Comparison of ENCODE assay signal across 21 cellular contexts in the genomic region with DNA sequence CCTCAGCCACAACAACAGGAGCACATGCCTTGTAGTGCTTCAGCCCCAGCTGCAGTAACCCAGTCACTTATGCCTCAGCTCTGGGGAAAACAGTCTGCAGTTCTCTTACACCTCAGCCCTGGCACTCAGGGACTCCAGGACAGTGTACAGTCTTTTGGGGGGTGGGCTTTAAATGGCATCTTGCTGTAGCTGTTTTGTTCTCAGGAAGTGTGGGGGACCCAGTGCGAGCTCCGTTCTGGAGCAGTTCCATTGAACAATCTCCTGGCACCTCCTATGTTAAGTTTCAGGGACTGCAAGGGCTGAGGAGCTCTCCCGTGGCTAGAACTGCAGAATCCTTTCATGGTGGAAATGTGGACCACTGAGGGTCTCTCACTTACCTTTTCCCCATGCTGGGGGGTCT. TPM values are rescaled to one million over a fixed set of nuclear protein-coding genes. Genes with fewer than 3 reads are reported as not detected.
DNase-seq lines count a peak whose midpoint lies in the region; ATAC-seq, FAIRE-seq and TF ChIP-seq lines count a peak whose summit lies in the region.
"Had no signal": no experiment of that assay in that cellular context is flagged by ENCODE, and none has a peak within 500 bp of the region (broad histone marks: within the 10 kb centered on the region; RNA-seq: fewer than 3 reads in every experiment).

No MANE protein-coding gene starts in this region.

- BruUV-seq in HepG2 (replicated peaks; lab: Mats Ljungman, UMichigan): no TSS peak

- H2BK5ac ChIP-seq in trophoblast cell (ENCODE audit: low read depth, low read length, poor library complexity): no peak overlapping the region

- no peak overlapping the region for H4K8ac ChIP-seq in trophoblast cell (ENCODE audit: low read depth, low read length)

- no peak overlapping the region for H3K4ac ChIP-seq in trophoblast cell (ENCODE audit: low read depth, low read length)

- no peaks in the 10 kb centered on the region for H3K36me3 Mint-ChIP-seq in endodermal cell (ENCODE audit: low read depth)

- TF ChIP-seq EP300 in HepG2 (IDR thresholded peaks at IDR 0.05; ENCODE audit: low read depth in 2 of 2, low read length in 2 of 2): no peak
- no peak for TF ChIP-seq EP300 in HepG2 (CRISPR knock-in tag; IDR thresholded peaks at IDR 0.05; ENCODE audit: borderline replicate concordance)
- TF ChIP-seq EP300 in sigmoid colon (IDR thresholded peaks at IDR 0.05): no peak

- no peak overlapping the region for H3K4me3 Mint-ChIP-seq in endodermal cell
- H3K4me3 Mint-ChIP-seq: CD4-positive, alpha-beta T cell had no signal

- CTCF ChIA-PET in HepG2 (lab: Yijun Ruan, JAX; ENCODE audit: low intra/inter-chr PET ratio, low total read pairs): no interaction called here

- 94% methylated on average over 3 of the region's 3 CpGs for WGBS in HepG2 (ENCODE audit: low lambda C conversion rate)
- WGBS in right lobe of liver (ENCODE audit: insufficient coverage, low coverage, low lambda C conversion rate, missing lambda C conversion rate): 83% methylated on average over 2 of the region's 3 CpGs
- WGBS in endodermal cell (ENCODE audit: insufficient coverage in 1 of 2, insufficient read length in 1 of 2), 2 experiments: 83 to 89% methylated on average over 1 to 3 of the region's 3 CpGs
- WGBS in trophoblast cell (ENCODE audit: extremely low coverage, insufficient coverage, insufficient read length): no CpG with 5 or more reads among the region's 3 CpGs
- 96 to 99% methylated on average over 3 of the region's 3 CpGs for WGBS in sigmoid colon, 2 donors

- H2AFZ ChIP-seq in HepG2 (ENCODE audit: low read length): no peak overlapping the region
- no peak overlapping the region for H2AFZ ChIP-seq in trophoblast cell (ENCODE audit: insufficient read depth, low read length, poor library complexity)
- H2AFZ ChIP-seq: GM23248 had no signal

- no peaks in the 10 kb centered on the region for H3K4me1 ChIP-seq in HepG2 (ENCODE audit: insufficient read depth, low read length)
- no peaks in the 10 kb centered on the region for H3K4me1 ChIP-seq in right lobe of liver
- no peaks in the 10 kb centered on the region for H3K4me1 ChIP-seq in endodermal cell (ENCODE audit: control insufficient read depth, insufficient read depth, low read length)
- no peaks in the 10 kb centered on the region for H3K4me1 ChIP-seq in trophoblast cell (ENCODE audit: control insufficient read depth in 1 of 2, insufficient read depth in 2 of 2, low read length in 2 of 2)
- H3K4me1 ChIP-seq in sigmoid colon: no peaks in the 10 kb centered on the region
- H3K4me1 ChIP-seq: A549, Caco-2, HAP-1 had no signal

- no peaks in the 10 kb centered on the region for H3K4me1 Mint-ChIP-seq in endodermal cell

- TF ChIP-seq RAD21 in HepG2 (CRISPR knock-in tag; IDR thresholded peaks at IDR 0.05): no peak

- no peak overlapping the region for H3K27ac Mint-ChIP-seq in endodermal cell
- H3K27ac Mint-ChIP-seq: CD4-positive, alpha-beta T cell had no signal

- H3K27me3 ChIP-seq in HepG2 (ENCODE audit: control insufficient read depth in 1 of 2, insufficient read depth in 2 of 2, low read length in 2 of 2) (no peaks in the 10 kb centered on the region), right lobe of liver (no peaks in the 10 kb centered on the region), endodermal cell (ENCODE audit: control insufficient read depth, insufficient read depth, low read length, poor library complexity, severe bottlenecking) (no peaks in the 10 kb centered on the region), trophoblast cell (ENCODE audit: insufficient read depth, low read length) (no peaks in the 10 kb centered on the region), sigmoid colon (no peaks in the 10 kb centered on the region)

- FAIRE-seq in HepG2 (lab: Jason Lieb, UNC): no peak
- FAIRE-seq: A549, D721Med, G401.6, GM12891, GM19239 had no signal

- in situ Hi-C loops in HepG2 (cut with HindIII; ENCODE audit: extremely low pct_ligation_motif_present, low pct_unique_long_range_greater_than_20kb): no loop called here

- no peaks in the 10 kb centered on the region for H3K79me1 ChIP-seq in trophoblast cell (ENCODE audit: low read length)

- TF ChIP-seq CTCF in HepG2 (CRISPR knock-in tag; IDR thresholded peaks at IDR 0.05) (no peak), right lobe of liver (IDR thresholded peaks at IDR 0.05) (no peak), endodermal cell (conservative IDR thresholded peaks at IDR 0.05) (peak; percentile 38), sigmoid colon (IDR thresholded peaks at IDR 0.05) (no peak)

- H3K79me2 ChIP-seq in HepG2 (ENCODE audit: insufficient read depth, low read length): no peaks in the 10 kb centered on the region
- H3K79me2 ChIP-seq in trophoblast cell (ENCODE audit: control insufficient read depth, insufficient read depth, low read length, poor library complexity): no peaks in the 10 kb centered on the region

- no peak overlapping the region for H3K18ac ChIP-seq in trophoblast cell (ENCODE audit: low read length)

- H3K4me3 ChIP-seq in HepG2 (replicated peaks in 1 of 3; ENCODE audit: insufficient read depth in 1 of 3, low read depth in 2 of 3, low read length in 3 of 3) (no peak overlapping the region), right lobe of liver (no peak overlapping the region), endodermal cell (ENCODE audit: low read length) (no peak overlapping the region), trophoblast cell (ENCODE audit: low read depth, low read length) (no peak overlapping the region), sigmoid colon (no peak overlapping the region)
- H3K4me3 ChIP-seq: A549, GM23248, HAP-1 had no signal

- H3K27ac ChIP-seq in HepG2 (ENCODE audit: extremely low read length, insufficient read depth, low read length): no peak overlapping the region
- no peak overlapping the region for H3K27ac ChIP-seq in right lobe of liver
- no peak overlapping the region for H3K27ac ChIP-seq in endodermal cell (ENCODE audit: low read depth, low read length)
- H3K27ac ChIP-seq in trophoblast cell (ENCODE audit: low read depth, low read length): no peak overlapping the region
- no peak overlapping the region for H3K27ac ChIP-seq in sigmoid colon
- H3K27ac ChIP-seq: 22Rv1, A549, C4-2B, GM23248, HL-60 had no signal

- H3K9me3 Mint-ChIP-seq in endodermal cell: peaks cover 2% of the 10 kb centered on the region

- no peak overlapping the region for H2BK120ac ChIP-seq in trophoblast cell (ENCODE audit: insufficient read depth, low read length, poor library complexity)

- H3K36me3 ChIP-seq in HepG2 (replicated peaks in 1 of 2; ENCODE audit: control insufficient read depth in 1 of 2, insufficient read depth in 2 of 2, low read length in 2 of 2): peaks cover 0 to 2% of the 10 kb centered on the region in 2 experiments; a peak in 1 of 5 replicates
- peaks cover 0 to 2% (median 0%) of the 10 kb centered on the region in 4 donors for H3K36me3 ChIP-seq in right lobe of liver
- H3K36me3 ChIP-seq in endodermal cell (ENCODE audit: control insufficient read depth, insufficient read depth, low read length): no peaks in the 10 kb centered on the region
- H3K36me3 ChIP-seq in trophoblast cell (ENCODE audit: control insufficient read depth in 1 of 2, insufficient read depth in 2 of 2, low read length in 2 of 2): no peaks in the 10 kb centered on the region
- H3K36me3 ChIP-seq in sigmoid colon: peaks cover 0 to 6% (median 2%) of the 10 kb centered on the region in 4 donors
- H3K36me3 ChIP-seq: HAP-1 had no signal

- H4K12ac ChIP-seq in trophoblast cell (ENCODE audit: low read depth, low read length): no peak overlapping the region

- H4K20me1 ChIP-seq in HepG2 (ENCODE audit: insufficient read depth, low read length): no peaks in the 10 kb centered on the region

- H3K9ac ChIP-seq in HepG2 (ENCODE audit: insufficient read depth, low read depth, low read length) (no peak overlapping the region), endodermal cell (ENCODE audit: extremely low read depth, low read length, poor library complexity, severe bottlenecking) (no peak overlapping the region), trophoblast cell (ENCODE audit: low read length) (peak overlapping the region; percentile 13)
- H3K9ac ChIP-seq: GM23248 had no signal

- H3K4me2 ChIP-seq in HepG2 (ENCODE audit: low read depth, low read length) (no peak overlapping the region), trophoblast cell (ENCODE audit: low read length) (no peak overlapping the region)
- H3K4me2 ChIP-seq: A549 had no signal

- H2AK5ac ChIP-seq in trophoblast cell (ENCODE audit: low read length): no peak overlapping the region

- intact Hi-C loops in HepG2 (cut with micrococcal nuclease; ENCODE audit: unreplicated experiment) (no loop called here), right lobe of liver (cut with DNase I) (no loop called here), sigmoid colon (cut with DNase I) (no loop called here)

- H3K27me3 Mint-ChIP-seq in endodermal cell (ENCODE audit: insufficient read depth): no peaks in the 10 kb centered on the region
- H3K27me3 Mint-ChIP-seq: CD4-positive, alpha-beta T cell had no signal

- no peak for DNase-seq in HepG2 (ENCODE audit: low spot score)
- DNase-seq in right lobe of liver: no peak
- no peak for DNase-seq in endodermal cell
- DNase-seq in trophoblast cell: no peak
- DNase-seq in sigmoid colon: no peak
- DNase-seq in H4 (ENCODE audit: low spot score): no peak
- DNase-seq: AML-193; Caco-2; CD4-positive, alpha-beta T cell; GM23248; IMR-90 had no signal

- ATAC-seq in HepG2 (peak; percentile 43; the same call in 2 of the 3 replicates), right lobe of liver (no peak), HG02678 (IDR thresholded peaks at IDR 0.05; ENCODE audit: unreplicated experiment) (no peak)
- ATAC-seq: A549 had no signal

- no peak for TF ChIP-seq POLR2A in HepG2 (IDR thresholded peaks at IDR 0.05; ENCODE audit: insufficient read depth in 1 of 2, low read depth in 2 of 2, low read length in 2 of 2)
- no peak for TF ChIP-seq POLR2A in right lobe of liver (IDR thresholded peaks at IDR 0.05)
- no peak for TF ChIP-seq POLR2A in sigmoid colon (IDR thresholded peaks at IDR 0.05)

- H3K14ac ChIP-seq in trophoblast cell (ENCODE audit: low read length): no peak overlapping the region

- H2BK12ac ChIP-seq in trophoblast cell (ENCODE audit: low read length): no peak overlapping the region

- H3K23ac ChIP-seq in trophoblast cell (ENCODE audit: low read length): no peak overlapping the region

- no peak overlapping the region for H4K91ac ChIP-seq in trophoblast cell (ENCODE audit: low read depth, low read length)

- no peaks in the 10 kb centered on the region for H3K9me3 ChIP-seq in HepG2 (ENCODE audit: low read length)
- H3K9me3 ChIP-seq in right lobe of liver: no peaks in the 10 kb centered on the region
- H3K9me3 ChIP-seq in endodermal cell (ENCODE audit: control insufficient read depth, low read length): no peaks in the 10 kb centered on the region
- H3K9me3 ChIP-seq in trophoblast cell (ENCODE audit: insufficient read depth, low read depth, low read length): peaks cover 2% of the 10 kb centered on the region
- H3K9me3 ChIP-seq in sigmoid colon: peaks cover 0 to 3% (median 1%) of the 10 kb centered on the region in 4 donors

- POLR2A ChIA-PET in HepG2 (lab: Yijun Ruan, JAX): no interaction called here

RNA-seq across cellular contexts. Expression of a gene that starts 55.2 kb away (rescaled TPM):
- total RNA-seq in HepG2 (2016; rRNA removed; fragmentation: Illumina TruSeq; extraction: Trizol): 53.1 and 85.3 TPM in 2 replicates
- 8.3 and 10.2 TPM in 2 replicates for total RNA-seq in HepG2 (2016; cell fraction: cytosol; rRNA removed; fragmentation: Illumina TruSeq; extraction: Trizol; ENCODE audit: low read depth)
- 43.2 and 85.3 TPM in 2 replicates for total RNA-seq in HepG2 (2016; cell fraction: insoluble cytoplasmic fraction; rRNA removed; fragmentation: Illumina TruSeq; extraction: Trizol)
- 23.6 and 25.9 TPM in 2 replicates for total RNA-seq in HepG2 (2016; cell fraction: membrane; rRNA removed; fragmentation: Illumina TruSeq; extraction: Trizol)
- total RNA-seq in HepG2 (2016; cell fraction: nucleus; rRNA removed; fragmentation: Illumina TruSeq; extraction: Trizol): 119 and 141 TPM in 2 replicates
- 158 and 207 TPM in 2 replicates for polyA plus RNA-seq in HepG2 (2011; rRNA removed)
- 50.7 and 54.7 TPM in 2 replicates for polyA plus RNA-seq in HepG2 (2011; cell fraction: cytosol; rRNA removed)
- 1,608 and 1,708 TPM in 2 replicates for polyA plus RNA-seq in HepG2 (2011; cell fraction: nucleus; rRNA removed)
- polyA plus RNA-seq in HepG2 (2012): 152 and 164 TPM in 2 replicates
- 3.6 and 4.0 TPM in 2 replicates for polyA plus RNA-seq in HepG2 (2016; cell fraction: cytosol; fragmentation: Illumina TruSeq; extraction: Trizol; ENCODE audit: low read depth)
- polyA plus RNA-seq in HepG2 (2016; cell fraction: insoluble cytoplasmic fraction; fragmentation: Illumina TruSeq; extraction: Trizol; ENCODE audit: low read depth): 54.2 and 61.1 TPM in 2 replicates
- 12.4 and 12.5 TPM in 2 replicates for polyA plus RNA-seq in HepG2 (2016; cell fraction: membrane; fragmentation: Illumina TruSeq; extraction: Trizol; ENCODE audit: low read depth)
- 371 and 407 TPM in 2 replicates for polyA plus RNA-seq in HepG2 (2016; cell fraction: nucleus; fragmentation: Illumina TruSeq; extraction: Trizol; ENCODE audit: insufficient read depth, low read depth)
- polyA minus RNA-seq in HepG2 (2011; rRNA and poly(A)+ RNA removed; ENCODE audit: low replicate concordance): 74.2 and 219 TPM in 2 replicates
- 77.9 and 95.1 TPM in 2 replicates for polyA minus RNA-seq in HepG2 (2011; cell fraction: cytosol; rRNA and poly(A)+ RNA removed)
- 286 and 292 TPM in 2 replicates for polyA minus RNA-seq in HepG2 (2011; cell fraction: nucleus; rRNA and poly(A)+ RNA removed)
- 10 to 100 TPM in 5 of 6 experiments, 1 to 10 TPM in 1; 9.5 to 22.6 (median 16.6) TPM for total RNA-seq in right lobe of liver
- 100 to 1,000 TPM; 227 to 257 TPM for total RNA-seq in endodermal cell
- polyA plus RNA-seq in endodermal cell (2013, experiment 1 of 2): 283 TPM
- 237 TPM for polyA plus RNA-seq in endodermal cell (2013, experiment 2 of 2)
- polyA plus RNA-seq in trophoblast cell (2013): 55.4 and 60.6 TPM in 2 replicates
- 100 to 1,000 TPM in 1 of 4 donors, 10 to 100 TPM in 3; 48.5 to 152 (median 67.0) TPM for total RNA-seq in sigmoid colon
- polyA plus RNA-seq in sigmoid colon: 10 to 100 TPM in 2 of 3 donors, 1 to 10 TPM in 1; 9.9 to 57.6 (median 19.8) TPM
- 19.6 and 29.3 TPM in 2 replicates for total RNA-seq in H4 (2014; rRNA removed; shearing (Covaris generic))
